Comparison of ENCODE assay signal across 8 cellular contexts in genomic region chr15:52780172-52780980, GRCh38. TPM values are rescaled to one million over a fixed set of nuclear protein-coding genes. Genes with fewer than 3 reads are reported as not detected.
DNase-seq lines count a peak whose midpoint lies in the region; ATAC-seq and TF ChIP-seq lines count a peak whose summit lies in the region.

No MANE protein-coding gene starts in this region.

- no peaks in the 10 kb centered on the region for H3K9me3 Mint-ChIP-seq in WTC11

- H3K27me3 Mint-ChIP-seq in WTC11 (ENCODE audit: low read depth): peaks cover 39% of the 10 kb centered on the region

- TF ChIP-seq CTCF in WTC11 (IDR thresholded peaks at IDR 0.05): peak; percentile 84

- no peak overlapping the region for H3K27ac Mint-ChIP-seq in WTC11

- H3K27ac ChIP-seq in caudate nucleus (ENCODE audit: low read depth, low read length): no peak overlapping the region

- peaks cover 31% of the 10 kb centered on the region for H3K36me3 Mint-ChIP-seq in WTC11

- DNase-seq in activated gamma-delta T cell treated with Interleukin-2 at 50 U/mL for 16 hours (peak; percentile 57), activated gamma-delta T cell (lab: John Stamatoyannopoulos, UW) (no peak), NCI-H2107 treated with DMSO at 0.1 percent for 48 hours (lab: John Stamatoyannopoulos, UW; ENCODE audit: unreplicated experiment) (peak; percentile 28), WTC11 (ENCODE audit: low spot score) (peak; percentile 71), caudate nucleus (lab: John Stamatoyannopoulos, UW) (peak in 33 of 61 donors; percentile 7 to 63 (median 31)), left lobe of liver (ENCODE audit: low spot score) (peak; percentile 73)
- DNase-seq in stimulated activated CD4-positive, alpha-beta T cell treated with anti-CD3 and anti-CD28 coated beads, TNF-alpha, amount 100 ng/mL, for 1 hour (ENCODE audit: low read depth in 3 of 3, low spot score in 1 of 3): peak in 2 of 3 donors; percentile 36 to 57

- CTCF ChIA-PET in WTC11 (lab: Charles Lee): interaction anchor here (0.8 to 2.5 kb wide), 5 partner anchors 15 to 447 kb away, joined by 3 to 25 read pairs (median 3); no protein-coding TSS in a partner anchor

- peaks cover 76% of the 10 kb centered on the region for H3K4me1 Mint-ChIP-seq in WTC11

- POLR2A ChIA-PET in WTC11 (lab: Charles Lee): no interaction called here

- ATAC-seq in HG02852 (IDR thresholded peaks at IDR 0.05; ENCODE audit: unreplicated experiment) (peak; percentile 63), WTC11 (no peak), left lobe of liver (peak; percentile 19)

- H3K4me3 Mint-ChIP-seq in WTC11: no peak overlapping the region; the same call in 1 of the 2 replicates

TF ChIP-seq in WTC11, 78 proteins besides CTCF, POLR2A, EP300 and RAD21:
- TF ChIP-seq ATF6 (CRISPR knock-in tag; IDR thresholded peaks at IDR 0.05): no peak
- no peak for TF ChIP-seq SOX15 (CRISPR knock-in tag; IDR thresholded peaks at IDR 0.05)
- no peak for TF ChIP-seq GABPB1 (CRISPR knock-in tag; IDR thresholded peaks at IDR 0.05)
- no peak for TF ChIP-seq EMX1 (CRISPR knock-in tag; IDR thresholded peaks at IDR 0.05)
- TF ChIP-seq NR2C2 (CRISPR knock-in tag; IDR thresholded peaks at IDR 0.05): no peak
- no peak for TF ChIP-seq CREB1 (CRISPR knock-in tag; IDR thresholded peaks at IDR 0.05)

RNA-seq across cellular contexts. Expression of gene ONECUT1, which starts 9.8 kb away (rescaled TPM):
- total RNA-seq in WTC11 (2021): 33.8 to 39.3 TPM (median 35.9 TPM) in 3 replicates
- 63.0 TPM for total RNA-seq in left lobe of liver
